In genomic region chr15:55407949-55408766, GRCh38 we compare ENCODE assay signal across 1 cellular context.
A peak's percentile ranks its signal among the peaks of the same experiment; 100 is the strongest.
TF ChIP-seq lines count a peak whose summit lies in the region.

A gene with protein sequence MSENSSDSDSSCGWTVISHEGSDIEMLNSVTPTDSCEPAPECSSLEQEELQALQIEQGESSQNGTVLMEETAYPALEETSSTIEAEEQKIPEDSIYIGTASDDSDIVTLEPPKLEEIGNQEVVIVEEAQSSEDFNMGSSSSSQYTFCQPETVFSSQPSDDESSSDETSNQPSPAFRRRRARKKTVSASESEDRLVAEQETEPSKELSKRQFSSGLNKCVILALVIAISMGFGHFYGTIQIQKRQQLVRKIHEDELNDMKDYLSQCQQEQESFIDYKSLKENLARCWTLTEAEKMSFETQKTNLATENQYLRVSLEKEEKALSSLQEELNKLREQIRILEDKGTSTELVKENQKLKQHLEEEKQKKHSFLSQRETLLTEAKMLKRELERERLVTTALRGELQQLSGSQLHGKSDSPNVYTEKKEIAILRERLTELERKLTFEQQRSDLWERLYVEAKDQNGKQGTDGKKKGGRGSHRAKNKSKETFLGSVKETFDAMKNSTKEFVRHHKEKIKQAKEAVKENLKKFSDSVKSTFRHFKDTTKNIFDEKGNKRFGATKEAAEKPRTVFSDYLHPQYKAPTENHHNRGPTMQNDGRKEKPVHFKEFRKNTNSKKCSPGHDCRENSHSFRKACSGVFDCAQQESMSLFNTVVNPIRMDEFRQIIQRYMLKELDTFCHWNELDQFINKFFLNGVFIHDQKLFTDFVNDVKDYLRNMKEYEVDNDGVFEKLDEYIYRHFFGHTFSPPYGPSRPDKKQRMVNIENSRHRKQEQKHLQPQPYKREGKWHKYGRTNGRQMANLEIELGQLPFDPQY (minus strand): TSS chr15:55408359. CDS start chr15:55389424, 18,935 bp downstream.
TSS of gene PIERCE2 (plus strand) at chr15:55408495. CDS start at chr15:55408769, 274 bp downstream.

TF ChIP-seq in HepG2, 621 proteins besides CTCF, POLR2A, EP300 and RAD21 (continued from another document and continues in another):
- TF ChIP-seq, protein P1, sequence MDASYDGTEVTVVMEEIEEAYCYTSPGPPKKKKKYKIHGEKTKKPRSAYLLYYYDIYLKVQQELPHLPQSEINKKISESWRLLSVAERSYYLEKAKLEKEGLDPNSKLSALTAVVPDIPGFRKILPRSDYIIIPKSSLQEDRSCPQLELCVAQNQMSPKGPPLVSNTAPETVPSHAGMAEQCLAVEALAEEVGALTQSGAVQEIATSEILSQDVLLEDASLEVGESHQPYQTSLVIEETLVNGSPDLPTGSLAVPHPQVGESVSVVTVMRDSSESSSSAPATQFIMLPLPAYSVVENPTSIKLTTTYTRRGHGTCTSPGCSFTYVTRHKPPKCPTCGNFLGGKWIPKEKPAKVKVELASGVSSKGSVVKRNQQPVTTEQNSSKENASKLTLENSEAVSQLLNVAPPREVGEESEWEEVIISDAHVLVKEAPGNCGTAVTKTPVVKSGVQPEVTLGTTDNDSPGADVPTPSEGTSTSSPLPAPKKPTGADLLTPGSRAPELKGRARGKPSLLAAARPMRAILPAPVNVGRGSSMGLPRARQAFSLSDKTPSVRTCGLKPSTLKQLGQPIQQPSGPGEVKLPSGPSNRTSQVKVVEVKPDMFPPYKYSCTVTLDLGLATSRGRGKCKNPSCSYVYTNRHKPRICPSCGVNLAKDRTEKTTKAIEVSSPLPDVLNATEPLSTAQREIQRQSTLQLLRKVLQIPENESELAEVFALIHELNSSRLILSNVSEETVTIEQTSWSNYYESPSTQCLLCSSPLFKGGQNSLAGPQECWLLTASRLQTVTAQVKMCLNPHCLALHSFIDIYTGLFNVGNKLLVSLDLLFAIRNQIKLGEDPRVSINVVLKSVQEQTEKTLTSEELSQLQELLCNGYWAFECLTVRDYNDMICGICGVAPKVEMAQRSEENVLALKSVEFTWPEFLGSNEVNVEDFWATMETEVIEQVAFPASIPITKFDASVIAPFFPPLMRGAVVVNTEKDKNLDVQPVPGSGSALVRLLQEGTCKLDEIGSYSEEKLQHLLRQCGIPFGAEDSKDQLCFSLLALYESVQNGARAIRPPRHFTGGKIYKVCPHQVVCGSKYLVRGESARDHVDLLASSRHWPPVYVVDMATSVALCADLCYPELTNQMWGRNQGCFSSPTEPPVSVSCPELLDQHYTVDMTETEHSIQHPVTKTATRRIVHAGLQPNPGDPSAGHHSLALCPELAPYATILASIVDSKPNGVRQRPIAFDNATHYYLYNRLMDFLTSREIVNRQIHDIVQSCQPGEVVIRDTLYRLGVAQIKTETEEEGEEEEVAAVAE (CRISPR knock-in tag; IDR thresholded peaks at IDR 0.05; ENCODE audit: borderline replicate concordance): peak; percentile 71
- TF ChIP-seq MAFK (conservative IDR thresholded peaks at IDR 0.05 in 1 of 2, IDR thresholded peaks at IDR 0.05 in 1 of 2; ENCODE audit: low read length in 2 of 2): no peak
- no peak for TF ChIP-seq WIZ (CRISPR knock-in tag; IDR thresholded peaks at IDR 0.05)
- no peak for TF ChIP-seq TCF7L2 (IDR thresholded peaks at IDR 0.05; ENCODE audit: low read depth, low read length)
- peak; percentile 66; the same call in 1 of the 2 replicates for TF ChIP-seq MYC (CRISPR knock-in tag; IDR thresholded peaks at IDR 0.05; ENCODE audit: borderline replicate concordance)
- peak; percentile 74 for TF ChIP-seq TAF1 (CRISPR knock-in tag; IDR thresholded peaks at IDR 0.05)
- no peak for TF ChIP-seq CENPX (CRISPR knock-in tag; IDR thresholded peaks at IDR 0.05)
- TF ChIP-seq MAX (IDR thresholded peaks at IDR 0.05): peak; percentile 71; the same call in 1 of the 2 replicates
- TF ChIP-seq THAP11 (CRISPR knock-in tag; IDR thresholded peaks at IDR 0.05): peak; percentile 95
- peak; percentile 36; the same call in 1 of the 2 replicates for TF ChIP-seq GATAD2A (CRISPR knock-in tag; IDR thresholded peaks at IDR 0.05)
- TF ChIP-seq ZBTB42 (CRISPR knock-in tag; IDR thresholded peaks at IDR 0.05): peak; percentile 82; the same call in 1 of the 2 replicates
- TF ChIP-seq ZSCAN25 (CRISPR knock-in tag; IDR thresholded peaks at IDR 0.05): no peak; the same call in 1 of the 2 replicates
- TF ChIP-seq, protein P2, sequence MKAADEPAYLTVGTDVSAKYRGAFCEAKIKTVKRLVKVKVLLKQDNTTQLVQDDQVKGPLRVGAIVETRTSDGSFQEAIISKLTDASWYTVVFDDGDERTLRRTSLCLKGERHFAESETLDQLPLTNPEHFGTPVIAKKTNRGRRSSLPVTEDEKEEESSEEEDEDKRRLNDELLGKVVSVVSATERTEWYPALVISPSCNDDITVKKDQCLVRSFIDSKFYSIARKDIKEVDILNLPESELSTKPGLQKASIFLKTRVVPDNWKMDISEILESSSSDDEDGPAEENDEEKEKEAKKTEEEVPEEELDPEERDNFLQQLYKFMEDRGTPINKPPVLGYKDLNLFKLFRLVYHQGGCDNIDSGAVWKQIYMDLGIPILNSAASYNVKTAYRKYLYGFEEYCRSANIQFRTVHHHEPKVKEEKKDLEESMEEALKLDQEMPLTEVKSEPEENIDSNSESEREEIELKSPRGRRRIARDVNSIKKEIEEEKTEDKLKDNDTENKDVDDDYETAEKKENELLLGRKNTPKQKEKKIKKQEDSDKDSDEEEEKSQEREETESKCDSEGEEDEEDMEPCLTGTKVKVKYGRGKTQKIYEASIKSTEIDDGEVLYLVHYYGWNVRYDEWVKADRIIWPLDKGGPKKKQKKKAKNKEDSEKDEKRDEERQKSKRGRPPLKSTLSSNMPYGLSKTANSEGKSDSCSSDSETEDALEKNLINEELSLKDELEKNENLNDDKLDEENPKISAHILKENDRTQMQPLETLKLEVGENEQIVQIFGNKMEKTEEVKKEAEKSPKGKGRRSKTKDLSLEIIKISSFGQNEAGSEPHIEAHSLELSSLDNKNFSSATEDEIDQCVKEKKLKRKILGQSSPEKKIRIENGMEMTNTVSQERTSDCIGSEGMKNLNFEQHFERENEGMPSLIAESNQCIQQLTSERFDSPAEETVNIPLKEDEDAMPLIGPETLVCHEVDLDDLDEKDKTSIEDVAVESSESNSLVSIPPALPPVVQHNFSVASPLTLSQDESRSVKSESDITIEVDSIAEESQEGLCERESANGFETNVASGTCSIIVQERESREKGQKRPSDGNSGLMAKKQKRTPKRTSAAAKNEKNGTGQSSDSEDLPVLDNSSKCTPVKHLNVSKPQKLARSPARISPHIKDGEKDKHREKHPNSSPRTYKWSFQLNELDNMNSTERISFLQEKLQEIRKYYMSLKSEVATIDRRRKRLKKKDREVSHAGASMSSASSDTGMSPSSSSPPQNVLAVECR (CRISPR knock-in tag; IDR thresholded peaks at IDR 0.05; ENCODE audit: borderline replicate concordance): peak; percentile 95
- peak; percentile 73; the same call in 1 of the 2 replicates for TF ChIP-seq ZNF713 (CRISPR knock-in tag; IDR thresholded peaks at IDR 0.05)
- TF ChIP-seq CHCHD3 (CRISPR knock-in tag; IDR thresholded peaks at IDR 0.05): no peak
- TF ChIP-seq U2AF1 (optimal IDR thresholded peaks at IDR 0.05; ENCODE audit: low read depth, low read length): no peak
- TF ChIP-seq ZNF678 (CRISPR knock-in tag; IDR thresholded peaks at IDR 0.05): no peak
- TF ChIP-seq SNRNP70 (IDR thresholded peaks at IDR 0.05; ENCODE audit: low read depth, low read length): no peak
- no peak for TF ChIP-seq U2AF2 (IDR thresholded peaks at IDR 0.05; ENCODE audit: low read depth, low read length)
- peak; percentile 57; the same call in 1 of the 2 replicates for TF ChIP-seq ZNF317 (CRISPR knock-in tag; IDR thresholded peaks at IDR 0.05)
- peak; percentile 37; the same call in 1 of the 2 replicates for TF ChIP-seq ZNF891 (CRISPR knock-in tag; IDR thresholded peaks at IDR 0.05)
- TF ChIP-seq ZNF562 (CRISPR knock-in tag; IDR thresholded peaks at IDR 0.05; ENCODE audit: borderline replicate concordance): no peak
- TF ChIP-seq ZNF501 (CRISPR knock-in tag; IDR thresholded peaks at IDR 0.05): peak; percentile 89
- TF ChIP-seq ARNTL (CRISPR knock-in tag; IDR thresholded peaks at IDR 0.05): no peak
- peak; percentile 25; the same call in 1 of the 2 replicates for TF ChIP-seq FOXO1 (CRISPR knock-in tag; IDR thresholded peaks at IDR 0.05)
- TF ChIP-seq, protein P3, sequence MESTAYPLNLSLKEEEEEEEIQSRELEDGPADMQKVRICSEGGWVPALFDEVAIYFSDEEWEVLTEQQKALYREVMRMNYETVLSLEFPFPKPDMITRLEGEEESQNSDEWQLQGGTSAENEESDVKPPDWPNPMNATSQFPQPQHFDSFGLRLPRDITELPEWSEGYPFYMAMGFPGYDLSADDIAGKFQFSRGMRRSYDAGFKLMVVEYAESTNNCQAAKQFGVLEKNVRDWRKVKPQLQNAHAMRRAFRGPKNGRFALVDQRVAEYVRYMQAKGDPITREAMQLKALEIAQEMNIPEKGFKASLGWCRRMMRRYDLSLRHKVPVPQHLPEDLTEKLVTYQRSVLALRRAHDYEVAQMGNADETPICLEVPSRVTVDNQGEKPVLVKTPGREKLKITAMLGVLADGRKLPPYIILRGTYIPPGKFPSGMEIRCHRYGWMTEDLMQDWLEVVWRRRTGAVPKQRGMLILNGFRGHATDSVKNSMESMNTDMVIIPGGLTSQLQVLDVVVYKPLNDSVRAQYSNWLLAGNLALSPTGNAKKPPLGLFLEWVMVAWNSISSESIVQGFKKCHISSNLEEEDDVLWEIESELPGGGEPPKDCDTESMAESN (CRISPR knock-in tag; conservative IDR thresholded peaks at IDR 0.05): peak; percentile 77
- no peak for TF ChIP-seq ZNF746 (CRISPR knock-in tag; IDR thresholded peaks at IDR 0.05)
- TF ChIP-seq FOXC1 (CRISPR knock-in tag; IDR thresholded peaks at IDR 0.05; ENCODE audit: borderline replicate concordance): peak; percentile 82; the same call in 1 of the 2 replicates
- TF ChIP-seq ZNF644 (CRISPR knock-in tag; IDR thresholded peaks at IDR 0.05; ENCODE audit: low read depth): no peak
- no peak; the same call in 1 of the 2 replicates for TF ChIP-seq SMC3 (IDR thresholded peaks at IDR 0.05; ENCODE audit: low read length)
- peak; percentile 48; the same call in 1 of the 2 replicates for TF ChIP-seq ZNF331 (CRISPR knock-in tag; IDR thresholded peaks at IDR 0.05)
- TF ChIP-seq KMT2A (CRISPR knock-in tag; IDR thresholded peaks at IDR 0.05): peak; percentile 82; the same call in 1 of the 2 replicates
- 0 out of 2 replicates have a peak, but pooled peaks have one; percentile 20 for TF ChIP-seq ZNF367 (CRISPR knock-in tag; IDR thresholded peaks at IDR 0.05; ENCODE audit: borderline replicate concordance)
- 0 out of 2 replicates have a peak, but pooled peaks have one; percentile 17 for TF ChIP-seq KLF6 (CRISPR knock-in tag; IDR thresholded peaks at IDR 0.05)
- peak; percentile 33 for TF ChIP-seq SRSF1 (optimal IDR thresholded peaks at IDR 0.05; ENCODE audit: low read depth, low read length)
- no peak for TF ChIP-seq MTA3 (CRISPR knock-in tag; IDR thresholded peaks at IDR 0.05)
- TF ChIP-seq ATF7-NPFF (CRISPR knock-in tag; IDR thresholded peaks at IDR 0.05; ENCODE audit: low read depth): peak; percentile 74; the same call in 1 of the 2 replicates
- TF ChIP-seq IRX3 (CRISPR knock-in tag; IDR thresholded peaks at IDR 0.05; ENCODE audit: borderline replicate concordance, low read depth): no peak
- TF ChIP-seq ZNF343 (CRISPR knock-in tag; IDR thresholded peaks at IDR 0.05): peak; percentile 59; the same call in 1 of the 2 replicates
- TF ChIP-seq ZSCAN12 (CRISPR knock-in tag; IDR thresholded peaks at IDR 0.05): no peak
- TF ChIP-seq ZNF337 (CRISPR knock-in tag; IDR thresholded peaks at IDR 0.05; ENCODE audit: borderline replicate concordance, low read depth): no peak
- TF ChIP-seq GABPB1 (CRISPR knock-in tag; IDR thresholded peaks at IDR 0.05): peak; percentile 93
- TF ChIP-seq, protein P4, sequence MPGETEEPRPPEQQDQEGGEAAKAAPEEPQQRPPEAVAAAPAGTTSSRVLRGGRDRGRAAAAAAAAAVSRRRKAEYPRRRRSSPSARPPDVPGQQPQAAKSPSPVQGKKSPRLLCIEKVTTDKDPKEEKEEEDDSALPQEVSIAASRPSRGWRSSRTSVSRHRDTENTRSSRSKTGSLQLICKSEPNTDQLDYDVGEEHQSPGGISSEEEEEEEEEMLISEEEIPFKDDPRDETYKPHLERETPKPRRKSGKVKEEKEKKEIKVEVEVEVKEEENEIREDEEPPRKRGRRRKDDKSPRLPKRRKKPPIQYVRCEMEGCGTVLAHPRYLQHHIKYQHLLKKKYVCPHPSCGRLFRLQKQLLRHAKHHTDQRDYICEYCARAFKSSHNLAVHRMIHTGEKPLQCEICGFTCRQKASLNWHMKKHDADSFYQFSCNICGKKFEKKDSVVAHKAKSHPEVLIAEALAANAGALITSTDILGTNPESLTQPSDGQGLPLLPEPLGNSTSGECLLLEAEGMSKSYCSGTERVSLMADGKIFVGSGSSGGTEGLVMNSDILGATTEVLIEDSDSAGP (CRISPR knock-in tag; IDR thresholded peaks at IDR 0.05; ENCODE audit: borderline replicate concordance): peak; percentile 91; the same call in 1 of the 2 replicates
- TF ChIP-seq DMAP1 (CRISPR knock-in tag; IDR thresholded peaks at IDR 0.05): peak; percentile 69; the same call in 1 of the 2 replicates
- no peak for TF ChIP-seq ZNF468 (CRISPR knock-in tag; IDR thresholded peaks at IDR 0.05)
- TF ChIP-seq ZSCAN31 (CRISPR knock-in tag; IDR thresholded peaks at IDR 0.05; ENCODE audit: low read depth): 0 out of 2 replicates have a peak, but pooled peaks have one; percentile 77
- no peak for TF ChIP-seq DBP (CRISPR knock-in tag; IDR thresholded peaks at IDR 0.05; ENCODE audit: not compliant biosample characterization)
- TF ChIP-seq MZF1 (CRISPR knock-in tag; IDR thresholded peaks at IDR 0.05; ENCODE audit: borderline replicate concordance): no peak
- peak; percentile 59; the same call in 1 of the 2 replicates for TF ChIP-seq ZNF558 (CRISPR knock-in tag; IDR thresholded peaks at IDR 0.05; ENCODE audit: borderline replicate concordance)
- no peak for TF ChIP-seq MBD4 (IDR thresholded peaks at IDR 0.05; ENCODE audit: borderline replicate concordance, low read length)
- TF ChIP-seq ZNF674 (CRISPR knock-in tag; IDR thresholded peaks at IDR 0.05; ENCODE audit: low read depth): no peak
- TF ChIP-seq HCFC1 (IDR thresholded peaks at IDR 0.05; ENCODE audit: low read depth, low read length): peak; percentile 74; the same call in 1 of the 2 replicates
- peak; percentile 25; the same call in 1 of the 2 replicates for TF ChIP-seq KLF12 (CRISPR knock-in tag; IDR thresholded peaks at IDR 0.05; ENCODE audit: borderline replicate concordance)
